Comparison of ENCODE assay signal across 8 cellular contexts in genomic region chr19:42528354-42529247, GRCh38. TPM values are rescaled to one million over a fixed set of nuclear protein-coding genes. Genes with fewer than 3 reads are reported as not detected.
DNase-seq lines count a peak whose midpoint lies in the region; ATAC-seq lines count a peak whose summit lies in the region.

TSS of gene CEACAM1 (minus strand) at chr19:42528481. CDS start at chr19:42528374, 107 bp downstream.

- ATAC-seq in left ventricle myocardium superior (peak; percentile 73), HG03045 (IDR thresholded peaks at IDR 0.05; ENCODE audit: unreplicated experiment) (no peak)

- intact Hi-C loops in left ventricle myocardium superior (cut with micrococcal nuclease), result loop anchor here (5.0 kb wide), 1 partner anchor 76 kb away; no protein-coding TSS in a partner anchor

- DNase-seq in Daoy (ENCODE audit: low read depth), result peak; percentile 50
- DNase-seq in M059J (ENCODE audit: low read depth), result peak; percentile 46
- peak; percentile 24 for DNase-seq in activated T-cell treated with anti-CD3 and anti-CD28 coated beads for 48 hours (ENCODE audit: low read depth)
- no peak for DNase-seq in left ventricle myocardium superior
- DNase-seq in stimulated activated CD4-positive, alpha-beta T cell treated with anti-CD3 and anti-CD28 coated beads, Interleukin-2, amount 100 ng/mL, for 48 hours, result peak; percentile 32 to 43
- DNase-seq in dedifferentiated amniotic fluid mesenchymal stem cell (ENCODE audit: extremely low spot score), result no peak
- no peak for DNase-seq in 8988T

RNA-seq across cellular contexts. Expression of gene CEACAM1, which starts in this region (rescaled TPM):
- total RNA-seq in Daoy (2014; rRNA removed; shearing (Covaris generic)), result 0.17 TPM in 1 of 2 replicates, not detected in the other
- total RNA-seq in M059J (2014; rRNA removed; shearing (Covaris generic)), result 0.62 and 0.98 TPM in 2 replicates
- 4.0 TPM for total RNA-seq in left ventricle myocardium superior

Comparison
In these comparisons a context has a peak if more than half of its experiments do, and no peak if none do; other contexts are left out.
1. Peak in DNase-seq in Daoy; RNA of the gene not detected or under 1 TPM.
2. Peak in DNase-seq in M059J; RNA of the gene not detected or under 1 TPM.
3. DNase-seq: peak in activated T-cell treated with anti-CD3 and anti-CD28 coated beads for 48 hours (single experiment) and stimulated activated CD4-positive, alpha-beta T cell treated with anti-CD3 and anti-CD28 coated beads, Interleukin-2, amount 100 ng/mL, for 48 hours (2 of 2); none in left ventricle myocardium superior (single experiment), dedifferentiated amniotic fluid mesenchymal stem cell (single experiment) and 8988T (single experiment).